Comparison of ENCODE assay signal across 8 cellular contexts in the genomic region with DNA sequence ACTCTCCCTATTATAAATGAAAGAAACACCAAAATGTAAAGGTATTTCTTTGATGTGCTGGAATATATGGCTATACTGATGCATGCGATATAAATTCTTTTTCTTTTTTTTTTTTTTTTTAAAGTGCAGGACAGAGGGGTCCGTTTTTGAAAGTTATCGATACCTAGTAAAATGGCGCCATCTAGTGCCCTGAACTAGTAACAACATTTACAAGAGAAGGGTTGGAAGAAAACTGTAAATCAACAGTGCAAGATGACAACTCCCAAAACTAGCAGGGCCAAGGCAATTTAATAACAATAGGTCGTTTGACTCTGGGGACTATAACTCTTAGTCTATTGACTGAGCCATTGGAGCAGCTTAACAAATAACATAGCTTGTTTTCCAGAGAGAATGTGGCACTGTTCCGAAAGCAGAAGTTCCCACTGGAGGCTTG.
DNase-seq lines count a peak whose midpoint lies in the region; ATAC-seq and TF ChIP-seq lines count a peak whose summit lies in the region.

No MANE protein-coding gene starts in this region.

- H3K27me3 Mint-ChIP-seq in activated CD8-positive, alpha-beta T cell treated with anti-CD3 and anti-CD28 coated beads for 36 hours, result peaks cover 1% of the 10 kb centered on the region
- peaks cover 12% of the 10 kb centered on the region for H3K27me3 Mint-ChIP-seq in type B pancreatic cell

- no peak overlapping the region for H3K4me3 Mint-ChIP-seq in activated CD8-positive, alpha-beta T cell treated with anti-CD3 and anti-CD28 coated beads for 36 hours
- H3K4me3 Mint-ChIP-seq in type B pancreatic cell, result no peak overlapping the region

- TF ChIP-seq CTCF in GM10248 (IDR thresholded peaks at IDR 0.05; ENCODE audit: control extremely low read depth, extremely low read depth, low read depth, missing control alignments) (peak; percentile 78), type B pancreatic cell (conservative IDR thresholded peaks at IDR 0.05) (peak; percentile 86)
- peak; percentile 79 for TF ChIP-seq CTCF in activated CD8-positive, alpha-beta T cell treated with anti-CD3 and anti-CD28 coated beads for 36 hours (IDR thresholded peaks at IDR 0.05)

- H3K9me3 Mint-ChIP-seq in activated CD8-positive, alpha-beta T cell treated with anti-CD3 and anti-CD28 coated beads for 36 hours, result no peaks in the 10 kb centered on the region
- H3K9me3 Mint-ChIP-seq in type B pancreatic cell, result peaks cover 9% of the 10 kb centered on the region

- no peak for ATAC-seq in activated CD8-positive, alpha-beta T cell treated with anti-CD3 and anti-CD28 coated beads for 36 hours
- ATAC-seq in HG02759 (IDR thresholded peaks at IDR 0.05; ENCODE audit: unreplicated experiment) (no peak), HG03135 (IDR thresholded peaks at IDR 0.05; ENCODE audit: unreplicated experiment) (no peak)

- no peak overlapping the region for H3K27ac Mint-ChIP-seq in activated CD8-positive, alpha-beta T cell treated with anti-CD3 and anti-CD28 coated beads for 36 hours
- no peak overlapping the region for H3K27ac Mint-ChIP-seq in type B pancreatic cell

- intact Hi-C loops in activated CD8-positive, alpha-beta T cell treated with anti-CD3 and anti-CD28 coated beads for 36 hours (cut with micrococcal nuclease), result loop anchor here (10.0 kb wide), 2 partner anchors 480 to 1750 kb away; no protein-coding TSS in a partner anchor

- H3K36me3 Mint-ChIP-seq in activated CD8-positive, alpha-beta T cell treated with anti-CD3 and anti-CD28 coated beads for 36 hours (ENCODE audit: low read depth), result no peaks in the 10 kb centered on the region
- no peaks in the 10 kb centered on the region for H3K36me3 Mint-ChIP-seq in type B pancreatic cell

- DNase-seq in AG08395 (ENCODE audit: low spot score) (peak; percentile 45), GM10248 (ENCODE audit: extremely low spot score) (peak; percentile 48), NCI-H2029 (lab: John Stamatoyannopoulos, UW) (peak; percentile 73), iPS-NIHi7 (ENCODE audit: extremely low spot score) (peak; percentile 54), type B pancreatic cell (ENCODE audit: extremely low spot score, unreplicated experiment) (no peak)
- peak; percentile 16 for DNase-seq in activated CD8-positive, alpha-beta T cell treated with anti-CD3 and anti-CD28 coated beads for 36 hours

- POLR2A ChIA-PET in GM10248 (lab: Yijun Ruan, JAX), result no interaction called here
- POLR2A ChIA-PET in activated CD8-positive, alpha-beta T cell treated with anti-CD3 and anti-CD28 coated beads for 36 hours (lab: Charles Lee), result no interaction called here

- CTCF ChIA-PET in GM10248 (lab: Yijun Ruan, JAX), result interaction anchor here (0.6 to 6.7 kb wide), 11 partner anchors 7 to 484 kb away, joined by 3 to 71 read pairs (median 8); no protein-coding TSS in a partner anchor
- CTCF ChIA-PET in activated CD8-positive, alpha-beta T cell treated with anti-CD3 and anti-CD28 coated beads for 36 hours (lab: Charles Lee), result interaction anchor here (0.6 to 3.2 kb wide), 10 partner anchors 11 to 532 kb away, joined by 3 to 12 read pairs (median 6); no protein-coding TSS in a partner anchor

- no peaks in the 10 kb centered on the region for H3K4me1 Mint-ChIP-seq in activated CD8-positive, alpha-beta T cell treated with anti-CD3 and anti-CD28 coated beads for 36 hours (ENCODE audit: low read depth)
- H3K4me1 Mint-ChIP-seq in type B pancreatic cell (ENCODE audit: unreplicated experiment), result no peaks in the 10 kb centered on the region
